25 cellular contexts compared by ENCODE assay signal in the genomic region with DNA sequence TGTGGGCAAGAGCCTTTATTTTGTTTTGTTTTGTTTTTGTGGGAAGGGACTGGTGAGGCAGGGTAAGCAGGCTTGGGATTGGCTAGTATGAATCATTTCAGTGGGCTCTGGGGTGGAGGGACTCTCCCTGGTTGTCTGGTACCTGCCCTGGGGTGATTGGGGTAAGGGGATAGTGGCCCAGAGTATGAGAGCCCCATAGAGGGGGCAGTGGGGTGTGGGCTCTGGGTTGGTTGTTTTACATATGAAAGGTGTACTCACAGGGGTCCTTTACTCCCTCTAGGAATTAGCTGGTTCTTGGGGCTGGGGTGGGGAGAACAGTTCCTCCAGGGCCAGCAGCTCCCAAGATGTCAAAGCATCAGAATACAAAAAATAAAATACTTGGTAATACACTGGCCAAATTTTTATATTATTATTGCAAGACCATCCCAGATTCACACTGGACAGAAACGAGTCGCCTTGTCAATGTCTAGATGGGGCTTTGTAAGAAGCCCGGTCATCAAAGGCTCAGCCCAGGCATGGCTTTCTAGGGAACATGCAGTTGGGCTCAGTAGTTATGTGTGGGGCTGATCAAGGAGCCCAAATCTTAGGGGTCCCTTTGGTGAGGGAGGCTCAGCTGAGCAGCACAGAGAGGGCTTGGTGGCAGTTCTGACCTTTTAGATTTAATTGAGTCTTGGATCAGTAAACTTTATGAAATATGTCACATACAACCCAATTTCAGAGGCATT.
"Had no signal": no experiment of that assay in that cellular context is flagged by ENCODE, and none has a peak within 500 bp of the region (broad histone marks: within the 10 kb centered on the region; RNA-seq: fewer than 3 reads in every experiment).

No MANE protein-coding gene starts in this region.

- H3K27ac Mint-ChIP-seq: dendritic cell treated with granulocyte-macrophage colony-stimulating factor and Interleukin-4, amounts not matched to agents 40 ng/mL and 50 ng/mL, for 4 days; endodermal cell; naive thymus-derived CD8-positive, alpha-beta T cell; stimulated activated memory B cell treated with anti-CD40 and anti-IgM and Interleukin-4, amounts not matched to agents 10 μg/mL and 1 μg/mL and 100 μg/mL, for 72 hours; type B pancreatic cell had no signal

- H3K4me1 Mint-ChIP-seq: naive thymus-derived CD8-positive, alpha-beta T cell; stimulated activated memory B cell treated with anti-CD40 and anti-IgM and Interleukin-4, amounts not matched to agents 10 μg/mL and 1 μg/mL and 100 μg/mL, for 72 hours had no signal

- DNase-seq: effector CD8-positive, alpha-beta T cell; endodermal cell; foreskin fibroblast; gastrocnemius medialis; heart right ventricle; hypothalamus; naive thymus-derived CD8-positive, alpha-beta T cell; occipital lobe; ovary; posterior cingulate gyrus; psoas muscle; right cardiac atrium; spleen; stimulated activated CD4-positive, alpha-beta T cell treated with anti-CD3 and anti-CD28 coated beads, Interleukin-4, amount 100 ng/mL, for 4 hours; stimulated activated naive CD8-positive, alpha-beta T cell treated with anti-CD3 and anti-CD28 coated beads, Interleukin-15, Interleukin-2, amounts not matched to agents 100 U/mL and 50 U/mL, for 24 hours; substantia nigra; testis; tibial artery had no signal

- H3K4me3 ChIP-seq: gastrocnemius medialis, heart right ventricle, ovary, psoas muscle, skin epidermis, spleen, testis, tibial artery had no signal

- H3K4me1 ChIP-seq: gastrocnemius medialis, psoas muscle, spleen, testis, tibial artery had no signal

- H3K9me3 ChIP-seq: gastrocnemius medialis, heart right ventricle, ovary, psoas muscle, spleen, testis, tibial artery had no signal

- H3K27ac ChIP-seq: epithelial cell of prostate, gastrocnemius medialis, heart right ventricle, ovary, psoas muscle, skin epidermis, testis, tibial artery had no signal

- H3K36me3 Mint-ChIP-seq: naive thymus-derived CD8-positive, alpha-beta T cell; stimulated activated memory B cell treated with anti-CD40 and anti-IgM and Interleukin-4, amounts not matched to agents 10 μg/mL and 1 μg/mL and 100 μg/mL, for 72 hours; type B pancreatic cell had no signal

- H3K9me3 Mint-ChIP-seq: endodermal cell had no signal

- H3K36me3 ChIP-seq: gastrocnemius medialis, heart right ventricle, ovary, spleen, tibial artery had no signal

- H3K27me3 Mint-ChIP-seq: stimulated activated memory B cell treated with anti-CD40 and anti-IgM and Interleukin-4, amounts not matched to agents 10 μg/mL and 1 μg/mL and 100 μg/mL, for 72 hours had no signal

- ATAC-seq: esophagus mucosa; gastrocnemius medialis; heart right ventricle; left lobe of liver; naive thymus-derived CD8-positive, alpha-beta T cell; psoas muscle; stimulated activated memory B cell treated with anti-CD40 and anti-IgM and Interleukin-4, amounts not matched to agents 10 μg/mL and 1 μg/mL and 100 μg/mL, for 72 hours; stimulated activated naive CD8-positive, alpha-beta T cell treated with anti-CD3 and anti-CD28 coated beads, Interleukin-15, Interleukin-2, amounts not matched to agents 100 U/mL and 50 U/mL, for 24 hours had no signal

- H3K4me3 Mint-ChIP-seq: dendritic cell treated with granulocyte-macrophage colony-stimulating factor and Interleukin-4, amounts not matched to agents 40 ng/mL and 50 ng/mL, for 4 days; endodermal cell; naive thymus-derived CD8-positive, alpha-beta T cell; stimulated activated memory B cell treated with anti-CD40 and anti-IgM and Interleukin-4, amounts not matched to agents 10 μg/mL and 1 μg/mL and 100 μg/mL, for 72 hours; type B pancreatic cell had no signal

- H3K27me3 ChIP-seq: gastrocnemius medialis, ovary, testis, tibial artery had no signal
